9 cellular contexts compared by ENCODE assay signal in the genomic region with DNA sequence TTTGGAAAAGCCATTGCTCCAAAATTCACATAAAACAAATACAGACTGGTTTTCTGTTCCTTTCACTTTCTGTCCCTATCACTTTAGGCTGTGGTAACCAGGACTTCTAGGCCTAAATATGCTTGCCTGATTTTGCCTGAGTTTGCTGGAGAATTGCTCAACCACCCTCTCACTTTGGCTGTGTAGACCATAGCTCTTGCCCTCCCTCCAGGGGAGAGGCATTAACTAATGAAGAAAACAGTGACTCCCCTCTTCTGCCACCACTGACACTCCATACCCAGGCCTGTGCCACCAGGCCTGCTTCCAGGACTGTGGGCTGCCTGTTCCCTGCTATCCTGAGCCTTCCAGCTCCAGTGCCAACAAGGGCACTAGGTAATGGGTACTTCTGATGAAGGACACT.
DNase-seq lines count a peak whose midpoint lies in the region; ATAC-seq and TF ChIP-seq lines count a peak whose summit lies in the region.
"Had no signal": no experiment of that assay in that cellular context is flagged by ENCODE, and none has a peak within 500 bp of the region (broad histone marks: within the 10 kb centered on the region; RNA-seq: fewer than 3 reads in every experiment).

No MANE protein-coding gene starts in this region.

- no peaks in the 10 kb centered on the region for H4K20me1 ChIP-seq in GM23248 (ENCODE audit: insufficient read depth)

- H3K9me3 ChIP-seq in GM23248 (ENCODE audit: low read depth) (no peaks in the 10 kb centered on the region), Peyer's patch (no peaks in the 10 kb centered on the region), esophagus muscularis mucosa (no peaks in the 10 kb centered on the region), sigmoid colon (no peaks in the 10 kb centered on the region)

- in situ Hi-C loops in GM23248 (cut with MboI), result no loop called here

- DNase-seq in GM23248 (no peak), Peyer's patch (peak in 2 of 3 donors; percentile 9 to 37), esophagus muscularis mucosa (ENCODE audit: extremely low spot score) (no peak), sigmoid colon (peak; percentile 67), NCI-H2227 treated with DMSO at 0.1 percent for 48 hours (lab: John Stamatoyannopoulos, UW) (no peak), erythroblast (lab: John Stamatoyannopoulos, UW) (no peak)
- DNase-seq: NCI-H1694 treated with DMSO at 0.1 percent for 48 hours had no signal

- H3K9ac ChIP-seq in GM23248, result no peak overlapping the region

- H3K27me3 ChIP-seq in GM23248 (replicated peaks; ENCODE audit: insufficient read depth), result no peaks in the 10 kb centered on the region
- no peaks in the 10 kb centered on the region for H3K27me3 ChIP-seq in Peyer's patch
- H3K27me3 ChIP-seq in esophagus muscularis mucosa, result no peaks in the 10 kb centered on the region
- H3K27me3 ChIP-seq in sigmoid colon, result no peaks in the 10 kb centered on the region

- TF ChIP-seq POLR2A in Peyer's patch (IDR thresholded peaks at IDR 0.05) (no peak), esophagus muscularis mucosa (IDR thresholded peaks at IDR 0.05; ENCODE audit: low read depth) (no peak), sigmoid colon (IDR thresholded peaks at IDR 0.05) (no peak), erythroblast (IDR thresholded peaks at IDR 0.05; ENCODE audit: low read length) (no peak)

- H2AFZ ChIP-seq in GM23248, result peak overlapping the region; percentile 82; the same call in 1 of the 2 replicates

- intact Hi-C loops in esophagus muscularis mucosa (cut with DNase I) (no loop called here), sigmoid colon (cut with DNase I) (no loop called here)

- H3K9me2 ChIP-seq in GM23248 (ENCODE audit: insufficient read depth), result no peaks in the 10 kb centered on the region

- peaks cover 57% of the 10 kb centered on the region for H3F3A ChIP-seq in GM23248 (ENCODE audit: insufficient read depth)

- H3K36me3 ChIP-seq in GM23248 (ENCODE audit: low read depth), result no peaks in the 10 kb centered on the region
- H3K36me3 ChIP-seq in Peyer's patch, result no peaks in the 10 kb centered on the region
- no peaks in the 10 kb centered on the region for H3K36me3 ChIP-seq in esophagus muscularis mucosa
- H3K36me3 ChIP-seq in sigmoid colon, result no peaks in the 10 kb centered on the region

- H3K4me3 ChIP-seq in GM23248 (no peak overlapping the region), Peyer's patch (no peak overlapping the region), esophagus muscularis mucosa (no peak overlapping the region), sigmoid colon (no peak overlapping the region)

- TF ChIP-seq EP300 in esophagus muscularis mucosa (IDR thresholded peaks at IDR 0.05) (no peak), sigmoid colon (IDR thresholded peaks at IDR 0.05) (no peak)

- TF ChIP-seq CTCF in Peyer's patch (IDR thresholded peaks at IDR 0.05) (no peak), esophagus muscularis mucosa (IDR thresholded peaks at IDR 0.05) (no peak), sigmoid colon (IDR thresholded peaks at IDR 0.05) (no peak)

- ATAC-seq in HG03159 (IDR thresholded peaks at IDR 0.05; ENCODE audit: unreplicated experiment) (no peak), GM18517 (IDR thresholded peaks at IDR 0.05; ENCODE audit: unreplicated experiment) (no peak)

- no peak overlapping the region for H3K4me2 ChIP-seq in GM23248 (ENCODE audit: unreplicated experiment)

- H3K79me2 ChIP-seq in GM23248 (ENCODE audit: insufficient read depth), result no peaks in the 10 kb centered on the region

- H3K4me1 ChIP-seq in GM23248 (ENCODE audit: insufficient read depth) (peaks cover 50% of the 10 kb centered on the region), Peyer's patch (peaks cover 22 to 64% (median 32%) of the 10 kb centered on the region in 4 donors), esophagus muscularis mucosa (peaks cover 53 to 72% (median 69%) of the 10 kb centered on the region in 4 donors), sigmoid colon (peaks cover 0 to 60% (median 55%) of the 10 kb centered on the region in 4 donors)

- H3K27ac ChIP-seq in GM23248, result no peak overlapping the region
- peak overlapping the region; percentile 77 to 97 (median 86) for H3K27ac ChIP-seq in Peyer's patch
- peak overlapping the region; percentile 69 to 77 (median 76) for H3K27ac ChIP-seq in esophagus muscularis mucosa (replicated peaks in 1 of 4)
- H3K27ac ChIP-seq in sigmoid colon, result peak overlapping the region; percentile 65 to 76 (median 70)

Comparison
In these comparisons a context has a peak if more than half of its experiments do, and no peak if none do; other contexts are left out.
1. DNase-seq: peak in Peyer's patch (2 of 3) and sigmoid colon (single experiment); none in GM23248 (single experiment), esophagus muscularis mucosa (single experiment), NCI-H2227 treated with DMSO at 0.1 percent for 48 hours (single experiment) and erythroblast (0 of 2).